In the genomic region with DNA sequence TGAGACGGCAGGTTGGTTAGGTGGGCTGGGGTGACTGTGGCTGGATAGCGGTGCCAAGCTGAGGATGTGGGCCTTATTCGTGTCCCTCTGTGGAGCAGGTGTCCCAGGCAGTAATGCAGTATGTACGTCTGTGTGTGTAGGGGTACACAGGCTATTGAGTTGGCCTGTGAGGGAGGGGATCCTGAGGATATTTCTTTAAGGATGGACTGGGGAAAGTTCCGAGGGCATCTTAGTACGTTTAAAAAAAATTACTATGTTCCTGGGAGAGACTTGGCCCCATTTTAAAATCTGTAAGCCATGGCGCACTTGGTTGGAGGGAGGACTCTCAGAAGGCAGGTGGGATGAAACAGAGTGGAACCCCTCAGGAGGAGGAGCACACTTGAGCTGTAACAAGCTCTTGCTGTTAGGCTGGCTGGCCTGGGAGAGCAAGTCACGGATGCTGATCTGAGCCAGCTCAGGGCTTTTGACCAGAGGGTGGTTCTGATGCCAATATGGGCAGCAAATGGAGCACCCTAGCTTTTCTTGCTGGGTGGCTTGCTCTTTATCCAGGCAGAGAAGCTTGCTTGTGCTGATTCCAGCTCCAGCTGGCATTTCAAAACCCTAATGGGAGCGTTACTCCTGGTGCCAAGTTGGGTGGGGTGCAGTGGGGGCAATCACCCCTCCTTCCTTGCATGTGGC, we compare ENCODE assay signal across 8 cellular contexts. TPM values are rescaled to one million over a fixed set of nuclear protein-coding genes. Genes with fewer than 3 reads are reported as not detected.
A peak's percentile ranks its signal among the peaks of the same experiment; 100 is the strongest.
DNase-seq lines count a peak whose midpoint lies in the region; ATAC-seq and TF ChIP-seq lines count a peak whose summit lies in the region.

No MANE protein-coding gene starts in this region.

- POLR2A ChIA-PET in CD8-positive, alpha-beta T cell (lab: Charles Lee), result interaction anchor here (1.6 to 3.2 kb wide), 4 partner anchors 17 to 100 kb away, joined by 5 to 24 read pairs (median 13); a partner anchor contains a TSS

- peaks cover 52% of the 10 kb centered on the region for H3K4me1 Mint-ChIP-seq in CD8-positive, alpha-beta T cell (ENCODE audit: low read depth)

- H3K36me3 Mint-ChIP-seq in CD8-positive, alpha-beta T cell, result peaks cover 14% of the 10 kb centered on the region

- CTCF ChIA-PET in CD8-positive, alpha-beta T cell (lab: Charles Lee), result interaction anchor here (1.2 to 3.7 kb wide), 2 partner anchors 9 to 29 kb away, joined by 3 to 14 read pairs; no protein-coding TSS in a partner anchor

- H3K4me3 ChIP-seq in CD8-positive, alpha-beta T cell (ENCODE audit: low read depth, low read length), result peak overlapping the region; percentile 87
- H3K4me3 ChIP-seq in HFF-Myc (replicated peaks; ENCODE audit: low read depth, low read length) (peak overlapping the region; percentile 71), WERI-Rb-1 (ENCODE audit: low read depth, low read length) (peak overlapping the region; percentile 79), fibroblast of lung (replicated peaks in 1 of 4; ENCODE audit: control extremely low read depth in 1 of 4, insufficient read depth in 1 of 4, low read depth in 3 of 4, low read length in 4 of 4) (peak overlapping the region; percentile 43 to 97 (median 72)), neutrophil (ENCODE audit: low read depth in 1 of 2, low read length in 1 of 2) (peak overlapping the region; percentile 95 to 99)

- intact Hi-C loops in CD8-positive, alpha-beta T cell (cut with DNase I, micrococcal nuclease), result loop anchor here (1.0 to 10.0 kb wide), 5 partner anchors 500 to 1390 kb away; a partner anchor contains a TSS

- peaks cover 2% of the 10 kb centered on the region for H3K9me3 Mint-ChIP-seq in CD8-positive, alpha-beta T cell

- H4K20me1 ChIP-seq in fibroblast of lung (ENCODE audit: control insufficient read depth, extremely low read depth, insufficient read depth, low read length), result no peaks in the 10 kb centered on the region

- H3K4me3 Mint-ChIP-seq in CD8-positive, alpha-beta T cell, result peak overlapping the region; percentile 92

- peak in 2 of 7 experiments; percentile 3 to 9 for DNase-seq in CD8-positive, alpha-beta T cell
- no peak for DNase-seq in HFF-Myc (ENCODE audit: extremely low read depth, low read depth)
- DNase-seq in WERI-Rb-1, result no peak
- DNase-seq in fibroblast of lung (ENCODE audit: low read depth in 2 of 2), result no peak
- no peak for DNase-seq in D341Med (ENCODE audit: low spot score)

- H3K79me2 ChIP-seq in fibroblast of lung (ENCODE audit: control insufficient read depth, insufficient read depth, low read length), result peaks cover 37% of the 10 kb centered on the region

- TF ChIP-seq CTCF in CD8-positive, alpha-beta T cell (IDR thresholded peaks at IDR 0.05), result no peak
- TF ChIP-seq CTCF in HFF-Myc (IDR thresholded peaks at IDR 0.05; ENCODE audit: low read depth, low read length, missing control alignments), result no peak
- no peak for TF ChIP-seq CTCF in WERI-Rb-1 (IDR thresholded peaks at IDR 0.05; ENCODE audit: low read depth, low read length)
- no peak for TF ChIP-seq CTCF in fibroblast of lung (conservative IDR thresholded peaks at IDR 0.05 in 1 of 2, IDR thresholded peaks at IDR 0.05 in 1 of 2; ENCODE audit: low read depth in 1 of 2, low read length in 2 of 2)
- TF ChIP-seq CTCF in neutrophil (IDR thresholded peaks at IDR 0.05), result no peak

- H3K27ac Mint-ChIP-seq in CD8-positive, alpha-beta T cell, result peak overlapping the region; percentile 90

- peak overlapping the region; percentile 64 for H3K27ac ChIP-seq in CD8-positive, alpha-beta T cell (ENCODE audit: low read depth, low read length)
- peak overlapping the region; percentile 71 for H3K27ac ChIP-seq in WERI-Rb-1
- peak overlapping the region; percentile 82 for H3K27ac ChIP-seq in fibroblast of lung (ENCODE audit: insufficient read depth, low read length)
- peak overlapping the region; percentile 87 for H3K27ac ChIP-seq in neutrophil

- H3K4me1 ChIP-seq in CD8-positive, alpha-beta T cell (ENCODE audit: insufficient read depth, low read length), result peaks cover 34% of the 10 kb centered on the region
- H3K4me1 ChIP-seq in fibroblast of lung (ENCODE audit: control insufficient read depth, extremely low read depth, insufficient read depth, low read length) (no peaks in the 10 kb centered on the region), neutrophil (ENCODE audit: control insufficient read depth in 1 of 2, insufficient read depth in 1 of 2, low read depth in 1 of 2, low read length in 1 of 2) (peaks cover 27 to 29% of the 10 kb centered on the region in 2 experiments)

- no peaks in the 10 kb centered on the region for H3K27me3 Mint-ChIP-seq in CD8-positive, alpha-beta T cell (ENCODE audit: low read depth)

- no peak overlapping the region for H2AFZ ChIP-seq in fibroblast of lung (ENCODE audit: low read length)

- peak overlapping the region; percentile 80 for H3K4me2 ChIP-seq in fibroblast of lung (ENCODE audit: extremely low read depth, insufficient read depth, low read length)

- peak overlapping the region; percentile 76 for H3K9ac ChIP-seq in fibroblast of lung (ENCODE audit: insufficient read depth, low read length)

- H3K27me3 ChIP-seq in CD8-positive, alpha-beta T cell (ENCODE audit: insufficient read depth, low read length), result no peaks in the 10 kb centered on the region
- H3K27me3 ChIP-seq in WERI-Rb-1 (ENCODE audit: insufficient read depth, low read depth, severe bottlenecking) (no peaks in the 10 kb centered on the region), fibroblast of lung (ENCODE audit: control insufficient read depth, insufficient read depth, low read length) (no peaks in the 10 kb centered on the region), neutrophil (no peaks in the 10 kb centered on the region)

- peak; percentile 7 for ATAC-seq in CD8-positive, alpha-beta T cell
- ATAC-seq in HG02885 (IDR thresholded peaks at IDR 0.05; ENCODE audit: poor library complexity, unreplicated experiment), result no peak
- ATAC-seq in HG03469 (IDR thresholded peaks at IDR 0.05; ENCODE audit: unreplicated experiment), result no peak

- H3K36me3 ChIP-seq in CD8-positive, alpha-beta T cell (ENCODE audit: insufficient read depth, low read length), result no peaks in the 10 kb centered on the region
- no peaks in the 10 kb centered on the region for H3K36me3 ChIP-seq in WERI-Rb-1
- no peaks in the 10 kb centered on the region for H3K36me3 ChIP-seq in fibroblast of lung (ENCODE audit: control insufficient read depth, insufficient read depth, low read length)
- no peaks in the 10 kb centered on the region for H3K36me3 ChIP-seq in neutrophil

- no peaks in the 10 kb centered on the region for H3K9me3 ChIP-seq in CD8-positive, alpha-beta T cell (ENCODE audit: low read length)
- H3K9me3 ChIP-seq in WERI-Rb-1 (ENCODE audit: severe bottlenecking) (no peaks in the 10 kb centered on the region), fibroblast of lung (ENCODE audit: control insufficient read depth, insufficient read depth, low read depth, low read length) (no peaks in the 10 kb centered on the region), neutrophil (no peaks in the 10 kb centered on the region)

RNA-seq across cellular contexts. Expression of a gene that starts 0.8 kb away (rescaled TPM):
- 1 to 10 TPM; 5.5 to 5.9 TPM for total RNA-seq in CD8-positive, alpha-beta T cell
- total RNA-seq in fibroblast of lung, result 28.8 and 40.0 TPM in 2 replicates
- 33.7 and 36.8 TPM in 2 replicates for polyA plus RNA-seq in fibroblast of lung
- 26.7 and 34.8 TPM in 2 replicates for polyA plus RNA-seq in fibroblast of lung (2012)
- polyA minus RNA-seq in fibroblast of lung (ENCODE audit: low replicate concordance), result 60.4 and 66.8 TPM in 2 replicates

RNA-seq across cellular contexts. Expression of a gene that starts 30.1 kb away (rescaled TPM):
- 1 to 10 TPM; 5.3 to 5.7 TPM for total RNA-seq in CD8-positive, alpha-beta T cell
- total RNA-seq in fibroblast of lung, result 1.0 and 3.1 TPM in 2 replicates
- polyA plus RNA-seq in fibroblast of lung, result 6.5 and 9.7 TPM in 2 replicates
- 6.0 and 7.4 TPM in 2 replicates for polyA plus RNA-seq in fibroblast of lung (2012)
- polyA minus RNA-seq in fibroblast of lung (ENCODE audit: low replicate concordance), result 21.4 and 30.7 TPM in 2 replicates

RNA-seq across cellular contexts. Expression of a gene that starts 30.3 kb away (rescaled TPM):
- under 1 TPM; 0.49 to 0.75 TPM for total RNA-seq in CD8-positive, alpha-beta T cell
- 8.5 and 10.6 TPM in 2 replicates for total RNA-seq in fibroblast of lung
- 22.0 and 22.9 TPM in 2 replicates for polyA plus RNA-seq in fibroblast of lung
- polyA plus RNA-seq in fibroblast of lung (2012), result 23.9 and 26.2 TPM in 2 replicates
- polyA minus RNA-seq in fibroblast of lung (ENCODE audit: low replicate concordance), result 1.3 and 1.7 TPM in 2 replicates
